In genomic region chr4:186587416-186588018, GRCh38 we compare ENCODE assay signal across 8 cellular contexts. TPM values are rescaled to one million over a fixed set of nuclear protein-coding genes. Genes with fewer than 3 reads are reported as not detected.
A peak's percentile ranks its signal among the peaks of the same experiment; 100 is the strongest.
DNase-seq lines count a peak whose midpoint lies in the region; ATAC-seq, FAIRE-seq and TF ChIP-seq lines count a peak whose summit lies in the region.

No MANE protein-coding gene starts in this region.

- TF ChIP-seq POLR2A in gastroesophageal sphincter (IDR thresholded peaks at IDR 0.05), result no peak

- H3K4me1 ChIP-seq in cardiac muscle cell (ENCODE audit: low read depth) (no peaks in the 10 kb centered on the region), gastroesophageal sphincter (peaks cover 0 to 3% (median 0%) of the 10 kb centered on the region in 3 donors)

- FAIRE-seq in RCC 7860 (lab: Jason Lieb, UNC), result no peak

- H3K27ac ChIP-seq in cardiac muscle cell, result no peak overlapping the region
- no peak overlapping the region for H3K27ac ChIP-seq in gastroesophageal sphincter

- no peaks in the 10 kb centered on the region for H3K27me3 ChIP-seq in cardiac muscle cell
- no peaks in the 10 kb centered on the region for H3K27me3 ChIP-seq in gastroesophageal sphincter

- TF ChIP-seq EP300 in gastroesophageal sphincter (IDR thresholded peaks at IDR 0.05), result no peak

- no peaks in the 10 kb centered on the region for H3K9me3 ChIP-seq in cardiac muscle cell (ENCODE audit: low read depth)
- no peaks in the 10 kb centered on the region for H3K9me3 ChIP-seq in gastroesophageal sphincter

- H3K36me3 ChIP-seq in cardiac muscle cell (peaks cover 13% of the 10 kb centered on the region), gastroesophageal sphincter (peaks cover 0 to 40% of the 10 kb centered on the region in 2 donors)

- DNase-seq in cardiac muscle cell (ENCODE audit: low read depth in 1 of 2, low spot score in 1 of 2) (peak; percentile 74 to 76), cardiac septum (ENCODE audit: low spot score) (no peak), RCC 7860 (ENCODE audit: low spot score) (peak; percentile 4), posterior vena cava (ENCODE audit: low spot score) (peak; percentile 89), GDM1 (lab: John Stamatoyannopoulos, UW) (no peak)
- DNase-seq in activated T-helper 9 cell treated with anti-CD3 and anti-CD28 coated beads, Interleukin-2, amount 50 U/mL, for 16 hours (ENCODE audit: low read depth), result peak; percentile 25

- peak; percentile 89 for TF ChIP-seq CTCF in cardiac muscle cell (IDR thresholded peaks at IDR 0.05; ENCODE audit: low read depth, low read length)
- peak; percentile 69 to 91 (median 80) for TF ChIP-seq CTCF in gastroesophageal sphincter (IDR thresholded peaks at IDR 0.05)

- WGBS in gastroesophageal sphincter (ENCODE audit: low coverage in 1 of 2), 2 donors, result 21 to 25% methylated on average over 4 of the region's 4 CpGs

- ATAC-seq in HG02798 (IDR thresholded peaks at IDR 0.05; ENCODE audit: poor library complexity, unreplicated experiment) (peak; percentile 83), gastroesophageal sphincter (peak; percentile 58)

- intact Hi-C loops in cardiac septum (cut with DNase I), result loop anchor here (2.0 kb wide), 2 partner anchors 115 to 291 kb away; no protein-coding TSS in a partner anchor
- intact Hi-C loops in posterior vena cava (cut with DNase I), result loop anchor here (5.0 to 10.0 kb wide), 3 partner anchors 290 to 520 kb away; partner anchors contain the start of gene TLR3 (in 1 of the 2)

- H3K4me3 ChIP-seq in cardiac muscle cell (no peak overlapping the region), gastroesophageal sphincter (no peak overlapping the region)

RNA-seq across cellular contexts. Expression of gene MTNR1A, which starts 32.1 kb away (rescaled TPM):
- total RNA-seq in cardiac muscle cell, result 0.60 TPM in 1 of 2 replicates, not detected in the other
- polyA plus RNA-seq in cardiac muscle cell, result 0.10 TPM in 1 of 2 replicates, not detected in the other
- total RNA-seq in cardiac septum, result not detected
- total RNA-seq in gastroesophageal sphincter, result not detected
- not detected for total RNA-seq in posterior vena cava

Comparison
In these comparisons a context has a peak if more than half of its experiments do, and no peak if none do; other contexts are left out.
1. DNase-seq: peak in cardiac muscle cell (2 of 2), RCC 7860 (single experiment), activated T-helper 9 cell treated with anti-CD3 and anti-CD28 coated beads, Interleukin-2, amount 50 U/mL, for 16 hours (single experiment) and posterior vena cava (single experiment); none in cardiac septum (single experiment) and GDM1 (single experiment).